ENCODE assay signal across 16 cellular contexts in the genomic region with DNA sequence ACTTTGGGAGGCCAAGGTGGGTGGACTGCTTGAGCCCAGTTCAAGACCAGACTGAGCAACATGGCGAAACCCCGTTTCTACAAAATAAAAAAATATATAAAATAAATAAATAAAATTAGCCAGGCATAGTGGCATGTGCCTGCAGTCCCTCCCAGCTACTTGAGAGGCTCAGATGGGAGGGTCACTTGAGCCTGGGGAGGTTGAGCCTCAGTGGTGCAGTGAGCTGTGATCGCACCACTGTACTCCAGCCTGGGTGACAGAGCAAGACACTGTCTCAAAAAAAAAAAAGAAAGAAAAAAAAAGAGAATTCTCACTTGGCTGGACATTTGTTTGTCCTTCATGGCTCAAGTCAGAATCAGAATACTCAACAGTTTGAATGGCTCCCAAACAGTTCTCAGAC.
DNase-seq lines count a peak whose midpoint lies in the region; ATAC-seq and TF ChIP-seq lines count a peak whose summit lies in the region.
"Had no signal": no experiment of that assay in that cellular context is flagged by ENCODE, and none has a peak within 500 bp of the region (broad histone marks: within the 10 kb centered on the region; RNA-seq: fewer than 3 reads in every experiment).

No MANE protein-coding gene starts in this region.

- H2AK5ac ChIP-seq in trophoblast cell (ENCODE audit: low read length), result no peak overlapping the region

- H3K14ac ChIP-seq in trophoblast cell (ENCODE audit: low read length), result no peak overlapping the region

- H3K36me3 Mint-ChIP-seq in stimulated activated naive B cell treated with anti-CD40 and anti-IgM and Interleukin-4, amounts not matched to agents 10 μg/mL and 1 μg/mL and 100 μg/mL, for 72 hours, result peaks cover 9 to 13% of the 10 kb centered on the region in 2 donors

- no peak overlapping the region for H3K23ac ChIP-seq in trophoblast cell (ENCODE audit: low read length)

- no peak overlapping the region for H2BK5ac ChIP-seq in trophoblast cell (ENCODE audit: low read depth, low read length, poor library complexity)

- no peak for TF ChIP-seq CTCF in right atrium auricular region (IDR thresholded peaks at IDR 0.05)
- no peak for TF ChIP-seq CTCF in GM13976 (IDR thresholded peaks at IDR 0.05; ENCODE audit: borderline replicate concordance, control extremely low read depth, extremely low read depth, insufficient read depth, missing control alignments)

- H4K8ac ChIP-seq in trophoblast cell (ENCODE audit: low read depth, low read length), result no peak overlapping the region

- H3K27me3 Mint-ChIP-seq in stimulated activated naive B cell treated with anti-CD40 and anti-IgM and Interleukin-4, amounts not matched to agents 10 μg/mL and 1 μg/mL and 100 μg/mL, for 72 hours, result no peaks in the 10 kb centered on the region
- H3K27me3 Mint-ChIP-seq: B cell had no signal

- H3K79me1 ChIP-seq in trophoblast cell (ENCODE audit: low read length), result no peaks in the 10 kb centered on the region

- no peak overlapping the region for H3K4ac ChIP-seq in trophoblast cell (ENCODE audit: low read depth, low read length)

- H3K36me3 ChIP-seq in right atrium auricular region, result peaks cover 18% of the 10 kb centered on the region
- peaks cover 9 to 12% of the 10 kb centered on the region in 2 experiments for H3K36me3 ChIP-seq in trophoblast cell (ENCODE audit: control insufficient read depth in 1 of 2, insufficient read depth in 2 of 2, low read length in 2 of 2)

- no peak overlapping the region for H2BK12ac ChIP-seq in trophoblast cell (ENCODE audit: low read length)

- no peak overlapping the region for H3K4me3 Mint-ChIP-seq in stimulated activated naive B cell treated with anti-CD40 and anti-IgM and Interleukin-4, amounts not matched to agents 10 μg/mL and 1 μg/mL and 100 μg/mL, for 72 hours
- H3K4me3 Mint-ChIP-seq: B cell; CD8-positive, alpha-beta T cell had no signal

- H3K27me3 ChIP-seq in right atrium auricular region (no peaks in the 10 kb centered on the region), right cardiac atrium (ENCODE audit: control insufficient read depth, insufficient read depth) (no peaks in the 10 kb centered on the region), trophoblast cell (ENCODE audit: insufficient read depth, low read length) (no peaks in the 10 kb centered on the region)
- H3K27me3 ChIP-seq: BLaER1 treated with 17β-estradiol and CSF1 and Interleukin-3, amounts not matched to agents 10 nM and 100 nM had no signal

- peaks cover 0 to 4% of the 10 kb centered on the region in 2 donors for H3K4me1 ChIP-seq in right atrium auricular region
- H3K4me1 ChIP-seq in right cardiac atrium (ENCODE audit: control insufficient read depth, insufficient read depth, low read length), result no peaks in the 10 kb centered on the region
- H3K4me1 ChIP-seq in trophoblast cell (ENCODE audit: control insufficient read depth in 1 of 2, insufficient read depth in 2 of 2, low read length in 2 of 2), result no peaks in the 10 kb centered on the region

- H3K4me2 ChIP-seq in trophoblast cell (ENCODE audit: low read length), result no peak overlapping the region
- H3K4me2 ChIP-seq: BLaER1 treated with 17β-estradiol and CSF1 and Interleukin-3, amounts not matched to agents 10 nM and 100 nM had no signal

- 93% methylated on average over 3 of the region's 3 CpGs for WGBS in right cardiac atrium
- no CpG with 5 or more reads among the region's 3 CpGs for WGBS in trophoblast cell (ENCODE audit: extremely low coverage, insufficient coverage, insufficient read length)

- H3K18ac ChIP-seq in trophoblast cell (ENCODE audit: low read length), result no peak overlapping the region

- no peak for DNase-seq in Right ventricle myocardium superior
- no peak for DNase-seq in right atrium auricular region (ENCODE audit: low spot score)
- DNase-seq in cerebellar cortex (ENCODE audit: low spot score), result peak; percentile 24
- no peak for DNase-seq in right cardiac atrium
- DNase-seq in stimulated activated naive B cell treated with anti-CD40 and anti-IgM and Interleukin-4, amounts not matched to agents 10 μg/mL and 1 μg/mL and 100 μg/mL, for 72 hours, result no peak
- DNase-seq in trophoblast cell, result no peak
- DNase-seq in GM13976 (ENCODE audit: low spot score), result no peak
- DNase-seq: Calu3; CD8-positive, alpha-beta T cell; DMS79 treated with DMSO at 0.1 percent for 48 hours; GM23248 had no signal

- no peak overlapping the region for H4K91ac ChIP-seq in trophoblast cell (ENCODE audit: low read depth, low read length)

- peak overlapping the region; percentile 20 for H3K27ac Mint-ChIP-seq in stimulated activated naive B cell treated with anti-CD40 and anti-IgM and Interleukin-4, amounts not matched to agents 10 μg/mL and 1 μg/mL and 100 μg/mL, for 72 hours
- H3K27ac Mint-ChIP-seq: CD8-positive, alpha-beta T cell had no signal

- intact Hi-C loops in Right ventricle myocardium superior (cut with DNase I) (no loop called here), right cardiac atrium (cut with DNase I) (no loop called here)

- H3K9ac ChIP-seq in trophoblast cell (ENCODE audit: low read length), result no peak overlapping the region
- H3K9ac ChIP-seq: BLaER1 treated with 17β-estradiol and CSF1 and Interleukin-3, amounts not matched to agents 10 nM and 100 nM; GM23248 had no signal

- no peaks in the 10 kb centered on the region for H3K9me3 Mint-ChIP-seq in stimulated activated naive B cell treated with anti-CD40 and anti-IgM and Interleukin-4, amounts not matched to agents 10 μg/mL and 1 μg/mL and 100 μg/mL, for 72 hours
- H3K9me3 Mint-ChIP-seq: CD8-positive, alpha-beta T cell had no signal

- ATAC-seq in Right ventricle myocardium superior (ENCODE audit: poor library complexity) (peak; percentile 37), right cardiac atrium (peak; percentile 32 to 33), GM18517 (IDR thresholded peaks at IDR 0.05; ENCODE audit: unreplicated experiment) (no peak)
- ATAC-seq in stimulated activated naive B cell treated with anti-CD40 and anti-IgM and Interleukin-4, amounts not matched to agents 10 μg/mL and 1 μg/mL and 100 μg/mL, for 72 hours (replicated peaks), result no peak
- ATAC-seq: CD8-positive, alpha-beta T cell; GM12878 had no signal

- no peaks in the 10 kb centered on the region for H3K79me2 ChIP-seq in trophoblast cell (ENCODE audit: control insufficient read depth, insufficient read depth, low read length, poor library complexity)

- H3K9me3 ChIP-seq in right atrium auricular region (no peaks in the 10 kb centered on the region), right cardiac atrium (ENCODE audit: control insufficient read depth, low read length) (no peaks in the 10 kb centered on the region), trophoblast cell (ENCODE audit: insufficient read depth, low read depth, low read length) (no peaks in the 10 kb centered on the region)
- H3K9me3 ChIP-seq: BLaER1 treated with 17β-estradiol and CSF1 and Interleukin-3, amounts not matched to agents 10 nM and 100 nM; HAP-1 had no signal

- in situ Hi-C loops in GM13976 (cut with MboI; ENCODE audit: low sequenced_read_pairs, unreplicated experiment), result no loop called here

- no peaks in the 10 kb centered on the region for H3K4me1 Mint-ChIP-seq in stimulated activated naive B cell treated with anti-CD40 and anti-IgM and Interleukin-4, amounts not matched to agents 10 μg/mL and 1 μg/mL and 100 μg/mL, for 72 hours

- H2BK120ac ChIP-seq in trophoblast cell (ENCODE audit: insufficient read depth, low read length, poor library complexity), result no peak overlapping the region

- H3K27ac ChIP-seq in right atrium auricular region (no peak overlapping the region), right cardiac atrium (ENCODE audit: low read length) (no peak overlapping the region), trophoblast cell (ENCODE audit: low read depth, low read length) (no peak overlapping the region)
- H3K27ac ChIP-seq: BLaER1 treated with 17β-estradiol and CSF1 and Interleukin-3, amounts not matched to agents 10 nM and 100 nM; GM23248 had no signal

- H3K4me3 ChIP-seq in right atrium auricular region (no peak overlapping the region), right cardiac atrium (ENCODE audit: low read length) (no peak overlapping the region), trophoblast cell (ENCODE audit: low read depth, low read length) (no peak overlapping the region)
- H3K4me3 ChIP-seq: BLaER1 treated with 17β-estradiol and CSF1 and Interleukin-3, amounts not matched to agents 10 nM and 100 nM; GM12878; GM23248; HAP-1 had no signal

- no peak overlapping the region for H2AFZ ChIP-seq in trophoblast cell (ENCODE audit: insufficient read depth, low read length, poor library complexity)
- H2AFZ ChIP-seq: GM23248 had no signal

- H4K12ac ChIP-seq in trophoblast cell (ENCODE audit: low read depth, low read length), result no peak overlapping the region

Comparison
In these comparisons a context has a peak if more than half of its experiments do, and no peak if none do; other contexts are left out.
1. ATAC-seq: peak in Right ventricle myocardium superior (single experiment) and right cardiac atrium (2 of 2); none in stimulated activated naive B cell treated with anti-CD40 and anti-IgM and Interleukin-4, amounts not matched to agents 10 μg/mL and 1 μg/mL and 100 μg/mL, for 72 hours (0 of 2) and GM18517 (single experiment).